ENCODE assay signal across 8 cellular contexts in the genomic region with DNA sequence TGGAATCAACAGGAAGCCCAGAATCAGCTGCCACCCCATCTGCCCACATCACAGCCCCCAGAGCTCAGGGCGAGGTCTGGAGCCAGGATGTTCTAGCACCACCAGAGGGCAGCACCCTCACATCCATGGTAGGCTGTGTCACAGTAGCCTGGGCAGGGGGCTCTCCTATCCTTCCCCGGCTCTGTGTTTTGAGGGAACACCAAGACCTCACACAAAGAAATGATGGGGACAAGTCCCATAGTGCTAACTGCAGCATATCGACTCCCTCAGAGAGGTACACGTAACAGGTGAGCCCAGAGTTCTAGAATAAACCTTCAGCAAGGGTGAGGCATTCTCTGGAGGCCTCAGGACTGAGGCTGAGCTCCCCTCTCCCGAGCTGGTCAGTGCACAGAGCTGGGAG. TPM values are rescaled to one million over a fixed set of nuclear protein-coding genes. Genes with fewer than 3 reads are reported as not detected.
DNase-seq lines count a peak whose midpoint lies in the region; ATAC-seq and TF ChIP-seq lines count a peak whose summit lies in the region.

No MANE protein-coding gene starts in this region.

- H3K4me1 Mint-ChIP-seq in central memory CD8-positive, alpha-beta T cell: peaks cover 40% of the 10 kb centered on the region

- no peaks in the 10 kb centered on the region for H3K9me3 Mint-ChIP-seq in central memory CD8-positive, alpha-beta T cell

- H3K27me3 ChIP-seq in left lung: peaks cover 12 to 24% of the 10 kb centered on the region in 2 donors

- H3K4me1 ChIP-seq in left lung: peaks cover 12 to 27% of the 10 kb centered on the region in 2 donors

- H3K27ac Mint-ChIP-seq in central memory CD8-positive, alpha-beta T cell (ENCODE audit: low read depth): no peak overlapping the region

- H3K27ac ChIP-seq in left lung: no peak overlapping the region

- no peaks in the 10 kb centered on the region for H3K27me3 Mint-ChIP-seq in central memory CD8-positive, alpha-beta T cell

- H3K4me3 Mint-ChIP-seq in central memory CD8-positive, alpha-beta T cell: no peak overlapping the region

- H3K36me3 ChIP-seq in left lung: no peaks in the 10 kb centered on the region

- no peak overlapping the region for H3K4me3 ChIP-seq in left lung

- ATAC-seq in central memory CD8-positive, alpha-beta T cell (replicated peaks; ENCODE audit: extremely low read depth, poor library complexity, severe bottlenecking): no peak
- peak; percentile 44 for ATAC-seq in left lung
- no peak for ATAC-seq in GM19351 (IDR thresholded peaks at IDR 0.05; ENCODE audit: unreplicated experiment)

- peaks cover 9% of the 10 kb centered on the region for H3K36me3 Mint-ChIP-seq in central memory CD8-positive, alpha-beta T cell (ENCODE audit: insufficient read depth)

- H3K9me3 ChIP-seq in left lung: no peaks in the 10 kb centered on the region

- DNase-seq in NCI-H446 (lab: John Stamatoyannopoulos, UW): peak; percentile 44 to 80
- DNase-seq in NCI-H446 treated with DMSO at 0.1 percent for 48 hours (lab: John Stamatoyannopoulos, UW): no peak
- peak; percentile 24 for DNase-seq in NCI-H2029 (lab: John Stamatoyannopoulos, UW)
- DNase-seq in activated CD4-positive, alpha-beta T cell treated with anti-CD3 and anti-CD28 coated beads for 1 hour: peak; percentile 62
- DNase-seq in central memory CD8-positive, alpha-beta T cell (ENCODE audit: low spot score in 2 of 2): peak; percentile 56 to 64
- peak; percentile 57 to 83 for DNase-seq in left lung
- peak; percentile 46 to 79 (median 66) for DNase-seq in stimulated activated CD4-positive, alpha-beta T cell treated with anti-CD3 and anti-CD28 coated beads, TNF-alpha, amount 100 ng/mL, for 48 hours (ENCODE audit: low read depth in 3 of 3)

- TF ChIP-seq CTCF in left lung (IDR thresholded peaks at IDR 0.05): peak; percentile 79 to 87

- intact Hi-C loops in left lung (cut with DNase I): loop anchor here (2.0 to 10.0 kb wide), 3 partner anchors 105 to 253 kb away; no protein-coding TSS in a partner anchor

RNA-seq across cellular contexts. Expression of a gene that starts 2.3 kb away (rescaled TPM):
- total RNA-seq in left lung: 1 to 10 TPM; 7.7 to 9.4 TPM

RNA-seq across cellular contexts. Expression of a gene that starts 57.5 kb away (rescaled TPM):
- total RNA-seq in left lung: under 1 TPM in 1 of 2 donors, not detected in 1; 0.03 TPM
